22 cellular contexts compared by ENCODE assay signal in the genomic region with DNA sequence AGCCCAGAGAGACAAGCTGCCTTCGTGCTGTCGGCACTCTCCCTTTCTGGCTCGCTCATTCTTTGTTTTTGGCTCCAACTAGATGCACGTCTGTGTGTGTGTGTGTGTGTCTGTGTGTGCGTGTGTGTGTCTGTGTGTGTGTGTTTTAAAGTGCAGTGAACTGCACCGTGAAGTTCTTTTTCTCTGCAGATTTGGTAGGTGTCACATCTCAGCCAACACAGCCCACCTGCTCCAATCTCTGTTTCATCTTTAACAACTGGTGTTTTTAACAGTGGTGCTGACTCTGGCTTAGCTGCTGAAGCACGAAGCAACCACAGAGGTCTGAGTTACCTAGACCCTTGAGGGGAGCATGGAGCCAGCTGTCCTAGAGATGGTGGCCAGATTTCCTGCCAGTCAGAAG.
A peak's percentile ranks its signal among the peaks of the same experiment; 100 is the strongest.
DNase-seq lines count a peak whose midpoint lies in the region; ATAC-seq and TF ChIP-seq lines count a peak whose summit lies in the region.
"Had no signal": no experiment of that assay in that cellular context is flagged by ENCODE, and none has a peak within 500 bp of the region (broad histone marks: within the 10 kb centered on the region; RNA-seq: fewer than 3 reads in every experiment).

No MANE protein-coding gene starts in this region.

- peak; percentile 12 for DNase-seq in Ammon's horn (ENCODE audit: low spot score)
- DNase-seq in NCI-H1694 treated with DMSO at 0.1 percent for 48 hours (lab: John Stamatoyannopoulos, UW) = peak; percentile 14
- DNase-seq in glutamatergic neuron = no peak
- DNase-seq in chondrocyte (ENCODE audit: low spot score) = no peak
- DNase-seq in NCI-H1092 treated with DMSO at 0.1 percent for 48 hours (lab: John Stamatoyannopoulos, UW) = no peak
- no peak for DNase-seq in NCI-H524 (lab: John Stamatoyannopoulos, UW)
- DNase-seq: activated CD4-positive, alpha-beta T cell treated with anti-CD3 and anti-CD28 coated beads, Interleukin-2, amount 50 U/mL, for 48 hours; activated effector memory CD4-positive, alpha-beta T cell treated with anti-CD3 and anti-CD28 coated beads, Interleukin-2, amount 50 U/mL, for 16 hours; activated T-cell treated with anti-CD3 and anti-CD28 coated beads for 4 hours; BE2C; cortex of kidney; DND-41; GOT3; IMR-90; naive B cell; NCI-H774; upper lobe of right lung; WERI-Rb-1 had no signal

- peaks cover 2% of the 10 kb centered on the region for H3K9me3 Mint-ChIP-seq in glutamatergic neuron (ENCODE audit: unreplicated experiment)
- no peaks in the 10 kb centered on the region for H3K9me3 Mint-ChIP-seq in chondrocyte (ENCODE audit: low read depth)
- H3K9me3 Mint-ChIP-seq: naive B cell had no signal

- H3K36me3 Mint-ChIP-seq in glutamatergic neuron (ENCODE audit: unreplicated experiment) (no peaks in the 10 kb centered on the region), chondrocyte (ENCODE audit: low read depth) (no peaks in the 10 kb centered on the region)
- H3K36me3 Mint-ChIP-seq: memory B cell, naive B cell had no signal

- H3K27ac Mint-ChIP-seq in glutamatergic neuron (ENCODE audit: unreplicated experiment) (peak overlapping the region; percentile 9), chondrocyte (ENCODE audit: unreplicated experiment) (no peak overlapping the region)
- H3K27ac Mint-ChIP-seq: memory B cell, naive B cell had no signal

- no peak overlapping the region for H3K4me3 Mint-ChIP-seq in glutamatergic neuron (ENCODE audit: unreplicated experiment)
- H3K4me3 Mint-ChIP-seq in chondrocyte (ENCODE audit: unreplicated experiment) = no peak overlapping the region
- H3K4me3 Mint-ChIP-seq: memory B cell, naive B cell had no signal

- H3K27me3 Mint-ChIP-seq in glutamatergic neuron (ENCODE audit: unreplicated experiment) = no peaks in the 10 kb centered on the region
- H3K27me3 Mint-ChIP-seq in chondrocyte (ENCODE audit: low read depth) = no peaks in the 10 kb centered on the region

- ATAC-seq in GM19395 (IDR thresholded peaks at IDR 0.05; ENCODE audit: unreplicated experiment) = peak; percentile 68
- ATAC-seq in GM21576 (IDR thresholded peaks at IDR 0.05; ENCODE audit: unreplicated experiment) = no peak
- ATAC-seq: sciatic nerve, upper lobe of right lung had no signal

- H3K4me1 Mint-ChIP-seq in glutamatergic neuron (ENCODE audit: low read depth, unreplicated experiment) = peaks cover 8% of the 10 kb centered on the region
- H3K4me1 Mint-ChIP-seq in chondrocyte (ENCODE audit: low read depth) = no peaks in the 10 kb centered on the region
- H3K4me1 Mint-ChIP-seq: memory B cell, naive B cell had no signal

- no peak for TF ChIP-seq CTCF in glutamatergic neuron (IDR thresholded peaks at IDR 0.05; ENCODE audit: partially characterized antibody, unreplicated experiment)
- TF ChIP-seq CTCF in chondrocyte (IDR thresholded peaks at IDR 0.05) = no peak

Comparison
In these comparisons a context has a peak if more than half of its experiments do, and no peak if none do; other contexts are left out.
1. DNase-seq: peak in Ammon's horn (single experiment) and NCI-H1694 treated with DMSO at 0.1 percent for 48 hours (single experiment); none in glutamatergic neuron (single experiment), chondrocyte (single experiment), NCI-H1092 treated with DMSO at 0.1 percent for 48 hours (single experiment) and NCI-H524 (0 of 2).